Comparison of ENCODE assay signal across 12 cellular contexts in genomic region chr1:6181347-6181770, GRCh38. TPM values are rescaled to one million over a fixed set of nuclear protein-coding genes. Genes with fewer than 3 reads are reported as not detected.
DNase-seq lines count a peak whose midpoint lies in the region; ATAC-seq lines count a peak whose summit lies in the region.
"Had no signal": no experiment of that assay in that cellular context is flagged by ENCODE, and none has a peak within 500 bp of the region (broad histone marks: within the 10 kb centered on the region; RNA-seq: fewer than 3 reads in every experiment).

No MANE protein-coding gene starts in this region.

- no peaks in the 10 kb centered on the region for H3K27me3 ChIP-seq in aorta (ENCODE audit: control insufficient read depth in 1 of 2, insufficient read depth in 2 of 2, low read length in 1 of 2)

- DNase-seq in left ventricle myocardium superior (no peak), Right ventricle myocardium inferior (ENCODE audit: missing footprints) (no peak), T-helper 17 cell (no peak), iPS-NIHi11 (ENCODE audit: low spot score) (peak; percentile 33), aorta (no peak), activated gamma-delta T cell (lab: John Stamatoyannopoulos, UW) (no peak)
- no peak for DNase-seq in stimulated activated CD4-positive, alpha-beta T cell treated with anti-CD3 and anti-CD28 coated beads, Interleukin-2, amount 100 ng/mL, for 48 hours
- DNase-seq: BE2C, MM.1S, right lobe of liver, trophoblast cell had no signal

- intact Hi-C loops in left ventricle myocardium superior (cut with micrococcal nuclease) = no loop called here
- intact Hi-C loops in Right ventricle myocardium inferior (cut with DNase I) = no loop called here
- intact Hi-C loops in aorta (cut with DNase I) = no loop called here

- H3K4me1 Mint-ChIP-seq in T-helper 17 cell = peaks cover 22% of the 10 kb centered on the region

- no peaks in the 10 kb centered on the region for H3K36me3 ChIP-seq in aorta (ENCODE audit: control insufficient read depth in 1 of 2, insufficient read depth in 2 of 2, low read length in 1 of 2)

- no peak overlapping the region for H3K4me3 ChIP-seq in aorta (ENCODE audit: low read length in 2 of 2)
- H3K4me3 ChIP-seq: right lobe of liver had no signal

- no peak overlapping the region for H3K27ac Mint-ChIP-seq in T-helper 17 cell

- H3K27me3 Mint-ChIP-seq in T-helper 17 cell = peaks cover 38% of the 10 kb centered on the region

- 17 to 21% methylated on average over 9 to 10 of the region's 10 CpGs for WGBS in aorta, 2 donors

- H3K4me3 Mint-ChIP-seq in T-helper 17 cell = peak overlapping the region; percentile 77

- no peaks in the 10 kb centered on the region for H3K4me1 ChIP-seq in aorta (ENCODE audit: control insufficient read depth in 1 of 2, insufficient read depth in 2 of 2, low read length in 2 of 2)
- H3K4me1 ChIP-seq: BE2C had no signal

- H3K27ac ChIP-seq in aorta (ENCODE audit: low read depth in 1 of 2, low read length in 2 of 2) = no peak overlapping the region
- H3K27ac ChIP-seq: right lobe of liver had no signal

- H3K36me3 Mint-ChIP-seq in T-helper 17 cell (ENCODE audit: low read depth) = peaks cover 2% of the 10 kb centered on the region

- H3K9me3 ChIP-seq in T-helper 17 cell (ENCODE audit: control insufficient read depth, low read length, poor library complexity, severe bottlenecking) = no peaks in the 10 kb centered on the region
- H3K9me3 ChIP-seq in aorta (ENCODE audit: control insufficient read depth, low read length) = no peaks in the 10 kb centered on the region
- H3K9me3 ChIP-seq: BE2C, right lobe of liver had no signal

- ATAC-seq in left ventricle myocardium superior = peak; percentile 26
- no peak for ATAC-seq in Right ventricle myocardium inferior
- ATAC-seq in T-helper 17 cell = no peak
- ATAC-seq in aorta (ENCODE audit: low FRiP score) = peak; percentile 65
- no peak for ATAC-seq in HG03135 (IDR thresholded peaks at IDR 0.05; ENCODE audit: unreplicated experiment)

RNA-seq across cellular contexts. Expression of gene CHD5, which starts 1.2 kb away (rescaled TPM):
- total RNA-seq in left ventricle myocardium superior (0.12 TPM), Right ventricle myocardium inferior (0.05 TPM), T-helper 17 cell (under 1 TPM; 0.12 to 0.63 TPM), aorta (1 to 10 TPM in 1 of 2 donors, under 1 TPM in 1; 0.24 to 2.5 TPM)
- polyA plus RNA-seq in aorta = under 1 TPM; 0.25 to 0.38 TPM
- total RNA-seq: right lobe of liver had no signal

RNA-seq across cellular contexts. Expression of gene RPL22, which starts 18.0 kb away (rescaled TPM):
- total RNA-seq in left ventricle myocardium superior = 248 TPM
- 264 TPM for total RNA-seq in Right ventricle myocardium inferior
- 100 to 1,000 TPM; 510 to 543 TPM for total RNA-seq in T-helper 17 cell
- total RNA-seq in aorta = 100 to 1,000 TPM; 309 to 335 TPM
- 100 to 1,000 TPM; 370 to 547 TPM for polyA plus RNA-seq in aorta

RNA-seq across cellular contexts. Expression of gene RNF207, which starts 24.6 kb away (rescaled TPM):
- total RNA-seq in left ventricle myocardium superior (82.3 TPM), Right ventricle myocardium inferior (54.6 TPM), T-helper 17 cell (10 to 100 TPM; 17.7 to 25.9 TPM), aorta (10 to 100 TPM; 13.2 to 31.4 TPM)
- 10 to 100 TPM in 1 of 2 donors, 1 to 10 TPM in 1; 1.5 to 15.8 TPM for polyA plus RNA-seq in aorta

RNA-seq across cellular contexts. Expression of gene ICMT, which starts 54.4 kb away (rescaled TPM):
- total RNA-seq in left ventricle myocardium superior = 52.9 TPM
- total RNA-seq in Right ventricle myocardium inferior = 58.8 TPM
- 10 to 100 TPM in 1 of 2 donors, 1 to 10 TPM in 1; 9.8 to 10.2 TPM for total RNA-seq in T-helper 17 cell
- total RNA-seq in aorta = 10 to 100 TPM; 49.7 to 55.8 TPM
- polyA plus RNA-seq in aorta = 10 to 100 TPM; 21.2 to 30.8 TPM

Comparison
In these comparisons a context has a peak if more than half of its experiments do, and no peak if none do; other contexts are left out.
1. ATAC-seq: peak in left ventricle myocardium superior (single experiment) and aorta (single experiment); none in Right ventricle myocardium inferior (single experiment), T-helper 17 cell (single experiment) and HG03135 (single experiment).